Comparison of ENCODE assay signal across 26 cellular contexts in the genomic region with DNA sequence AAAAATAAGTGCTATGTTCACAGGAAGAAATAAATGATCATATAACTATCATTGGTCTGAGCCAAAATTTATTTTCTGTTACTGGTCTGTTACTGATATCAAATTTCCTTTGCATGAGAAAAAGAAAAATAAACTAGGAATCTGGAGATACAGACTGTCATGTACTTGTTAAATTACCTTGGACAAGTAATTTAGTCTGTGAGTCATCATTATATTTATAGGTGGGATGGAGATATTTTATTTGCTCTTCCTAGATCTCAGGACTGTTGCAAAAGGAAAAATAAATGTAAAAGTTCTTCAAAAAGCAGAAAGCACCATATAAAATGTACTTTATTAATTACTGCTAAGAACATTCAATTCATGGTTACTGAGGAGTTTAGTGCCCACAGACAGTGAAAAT.
"Had no signal": no experiment of that assay in that cellular context is flagged by ENCODE, and none has a peak within 500 bp of the region (broad histone marks: within the 10 kb centered on the region; RNA-seq: fewer than 3 reads in every experiment).

No MANE protein-coding gene starts in this region.

- H3K36me3 ChIP-seq: heart right ventricle, left lung, lower lobe of right lung, ovary, right atrium auricular region, right lobe of liver, stomach, thyroid gland, transverse colon, vagina had no signal

- H3K4me3 ChIP-seq: heart right ventricle, hepatocyte, left lung, lower lobe of right lung, ovary, right atrium auricular region, right lobe of liver, skin epidermis, stomach, testis, thyroid gland, transverse colon, vagina had no signal

- DNase-seq: heart right ventricle; islet precursor cell; left cardiac atrium; left lung; lower lobe of right lung; mammary epithelial cell; mesenchymal stem cell; naive B cell; natural killer cell; ovary; right lobe of liver; stimulated activated CD4-positive, alpha-beta T cell treated with anti-CD3 and anti-CD28 coated beads, Interleukin-12 subunit alpha, Interleukin-12 subunit beta, amount 100 ng/mL, for 4 hours; stimulated activated CD4-positive, alpha-beta T cell treated with anti-CD3 and anti-CD28 coated beads, Interleukin-15, amount 100 ng/mL, for 24 hours; stimulated activated CD4-positive, alpha-beta T cell treated with anti-CD3 and anti-CD28 coated beads, Interleukin-2, amount 100 ng/mL, for 24 hours; stimulated activated CD4-positive, alpha-beta T cell treated with anti-CD3 and anti-CD28 coated beads, Interleukin-4, amount 100 ng/mL, for 1 hour; stimulated activated naive B cell treated with anti-CD40 and anti-IgM and Interleukin-4, amounts not matched to agents 10 μg/mL and 1 μg/mL and 100 μg/mL, for 72 hours; stimulated activated naive CD8-positive, alpha-beta T cell treated with anti-CD3 and anti-CD28 coated beads, Interleukin-15, Interleukin-2, amounts not matched to agents 100 U/mL and 50 U/mL, for 24 hours; stomach; testis; thyroid gland; transverse colon had no signal

- H3K36me3 Mint-ChIP-seq: natural killer cell; stimulated activated naive B cell treated with anti-CD40 and anti-IgM and Interleukin-4, amounts not matched to agents 10 μg/mL and 1 μg/mL and 100 μg/mL, for 72 hours had no signal

- H3K27ac ChIP-seq: heart right ventricle, hepatocyte, left lung, lower lobe of right lung, ovary, right atrium auricular region, right lobe of liver, skin epidermis, stomach, testis, thyroid gland, transverse colon, vagina had no signal

- H3K27me3 ChIP-seq: hepatocyte, left lung, ovary, right atrium auricular region, right lobe of liver, stomach, testis, thyroid gland, transverse colon, vagina had no signal

- H3K27ac Mint-ChIP-seq: natural killer cell; progenitor cell of endocrine pancreas; stimulated activated naive B cell treated with anti-CD40 and anti-IgM and Interleukin-4, amounts not matched to agents 10 μg/mL and 1 μg/mL and 100 μg/mL, for 72 hours had no signal

- H3K4me1 ChIP-seq: heart right ventricle, left lung, lower lobe of right lung, right atrium auricular region, right lobe of liver, stomach, testis, thyroid gland, transverse colon, vagina had no signal

- H3K9me3 ChIP-seq: lower lobe of right lung, ovary, right lobe of liver, testis, thyroid gland, vagina had no signal

- H2AFZ ChIP-seq: hepatocyte had no signal

- ATAC-seq: heart right ventricle; left cardiac atrium; left lung; lower lobe of right lung; natural killer cell; right lobe of liver; stimulated activated naive B cell treated with anti-CD40 and anti-IgM and Interleukin-4, amounts not matched to agents 10 μg/mL and 1 μg/mL and 100 μg/mL, for 72 hours; stimulated activated naive CD8-positive, alpha-beta T cell treated with anti-CD3 and anti-CD28 coated beads, Interleukin-15, Interleukin-2, amounts not matched to agents 100 U/mL and 50 U/mL, for 24 hours had no signal

- H3K79me2 ChIP-seq: hepatocyte had no signal

- H3K4me2 ChIP-seq: hepatocyte had no signal

- H3K27me3 Mint-ChIP-seq: progenitor cell of endocrine pancreas had no signal

- H3K4me3 Mint-ChIP-seq: naive B cell; natural killer cell; stimulated activated naive B cell treated with anti-CD40 and anti-IgM and Interleukin-4, amounts not matched to agents 10 μg/mL and 1 μg/mL and 100 μg/mL, for 72 hours had no signal
